In the genomic region with DNA sequence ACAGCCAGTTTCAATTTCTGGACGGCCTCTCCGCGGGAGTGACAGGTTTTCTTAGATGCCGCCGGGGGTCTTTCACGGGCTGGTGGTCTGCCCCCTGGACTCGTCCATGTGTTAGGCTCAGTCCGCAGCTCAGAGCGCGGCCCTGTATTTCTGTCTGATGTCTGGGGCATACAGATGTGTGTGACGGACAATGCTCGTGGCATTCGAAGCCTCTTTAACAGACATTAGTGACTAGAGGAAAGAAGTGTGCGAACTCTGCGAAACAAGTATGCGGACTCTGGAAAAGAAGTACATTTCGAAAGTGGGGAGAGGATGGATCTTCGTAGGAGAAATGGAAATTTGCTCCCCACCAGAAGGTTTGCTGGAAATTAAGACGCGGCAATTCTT, we compare ENCODE assay signal across 8 cellular contexts. TPM values are rescaled to one million over a fixed set of nuclear protein-coding genes. Genes with fewer than 3 reads are reported as not detected.
A peak's percentile ranks its signal among the peaks of the same experiment; 100 is the strongest.
DNase-seq lines count a peak whose midpoint lies in the region; ATAC-seq and TF ChIP-seq lines count a peak whose summit lies in the region.

No MANE protein-coding gene starts in this region.

- ATAC-seq in right lobe of liver = no peak

- H3K27me3 ChIP-seq in Caco-2 (replicated peaks; ENCODE audit: control insufficient read depth, insufficient read depth, low read length) = no peaks in the 10 kb centered on the region
- no peaks in the 10 kb centered on the region for H3K27me3 ChIP-seq in MG63
- no peaks in the 10 kb centered on the region for H3K27me3 ChIP-seq in right lobe of liver
- no peaks in the 10 kb centered on the region for H3K27me3 ChIP-seq in thyroid gland

- H3K27me3 Mint-ChIP-seq in Caco-2 (ENCODE audit: insufficient read depth, unreplicated experiment) = no peaks in the 10 kb centered on the region

- POLR2A ChIA-PET in Caco-2 (lab: Charles Lee) = interaction anchor here (0.8 to 1.3 kb wide), 4 partner anchors 11 to 870 kb away, joined by 3 to 6 read pairs (median 4); partner anchors contain the start of gene SGCB

- H3K9me3 Mint-ChIP-seq in Caco-2 (ENCODE audit: unreplicated experiment) = no peaks in the 10 kb centered on the region

- H3K36me3 ChIP-seq in Caco-2 (ENCODE audit: control insufficient read depth, insufficient read depth, low read length) (no peaks in the 10 kb centered on the region), MG63 (peaks cover 24% of the 10 kb centered on the region), right lobe of liver (no peaks in the 10 kb centered on the region), thyroid gland (no peaks in the 10 kb centered on the region)

- BruUV-seq in Caco-2 (replicated peaks; lab: Mats Ljungman, UMichigan) = no TSS peak

- intact Hi-C loops in Caco-2 (cut with micrococcal nuclease; ENCODE audit: unreplicated experiment) = loop anchor here (1.0 to 5.0 kb wide), 2 partner anchors 67 to 195 kb away; partner anchors contain the start of gene SGCB
- intact Hi-C loops in right lobe of liver (cut with DNase I) = no loop called here
- intact Hi-C loops in thyroid gland (cut with DNase I) = loop anchor here (10.0 kb wide), 1 partner anchor 1533 kb away; the partner anchor contains the start of gene FIP1L1

- H3K4me1 ChIP-seq in Caco-2 (peaks cover 3% of the 10 kb centered on the region; the same call in 1 of the 2 replicates), right lobe of liver (peaks cover 0 to 16% (median 0%) of the 10 kb centered on the region in 4 donors), thyroid gland (peaks cover 13% of the 10 kb centered on the region in 2 donors)

- no peak for TF ChIP-seq CTCF in Caco-2 (IDR thresholded peaks at IDR 0.05; ENCODE audit: insufficient read depth in 1 of 2, low read depth in 1 of 2, low read length in 1 of 2, severe bottlenecking in 1 of 2, unreplicated experiment in 1 of 2)
- no peak for TF ChIP-seq CTCF in cardiac fibroblast (IDR thresholded peaks at IDR 0.05; ENCODE audit: low read depth, low read length)
- TF ChIP-seq CTCF in right lobe of liver (IDR thresholded peaks at IDR 0.05) = no peak
- TF ChIP-seq CTCF in thyroid gland (IDR thresholded peaks at IDR 0.05) = no peak

- no peaks in the 10 kb centered on the region for H3K4me1 Mint-ChIP-seq in Caco-2 (ENCODE audit: low read depth, unreplicated experiment)

- peak overlapping the region; percentile 98 for H3K4me3 Mint-ChIP-seq in Caco-2 (ENCODE audit: unreplicated experiment)

- TF ChIP-seq POLR2A in right lobe of liver (IDR thresholded peaks at IDR 0.05) (no peak), thyroid gland (IDR thresholded peaks at IDR 0.05) (no peak)

- peaks cover 21% of the 10 kb centered on the region for H3K36me3 Mint-ChIP-seq in Caco-2 (ENCODE audit: insufficient read depth, unreplicated experiment)

- peak overlapping the region; percentile 95 for H3K27ac Mint-ChIP-seq in Caco-2 (ENCODE audit: unreplicated experiment)

- WGBS in right lobe of liver (ENCODE audit: insufficient coverage, low coverage, low lambda C conversion rate, missing lambda C conversion rate) = 2% methylated on average over 15 of the region's 20 CpGs
- whole genome bisulfite sequencing in thyroid gland, 2 donors = 4 to 5% methylated on average over 20 of the region's 20 CpGs

- H3K9me3 ChIP-seq in Caco-2 (no peaks in the 10 kb centered on the region), MG63 (no peaks in the 10 kb centered on the region), right lobe of liver (no peaks in the 10 kb centered on the region), thyroid gland (no peaks in the 10 kb centered on the region)

- H3K4me3 ChIP-seq in Caco-2 (ENCODE audit: low read depth, low read length) (peak overlapping the region; percentile 51), MG63 (peak overlapping the region; percentile 78), cardiac fibroblast (replicated peaks in 1 of 2; ENCODE audit: low read depth in 2 of 2, low read length in 2 of 2) (peak overlapping the region; percentile 74 to 75), right lobe of liver (peak overlapping the region; percentile 70 to 92 (median 90)), thyroid gland (replicated peaks in 1 of 3) (peak overlapping the region; percentile 2 to 82 (median 48))

- DNase-seq in Caco-2 (peak in 1 of 2 experiments; percentile 7), MG63 (peak; percentile 53), cardiac fibroblast (ENCODE audit: low read depth in 2 of 2) (peak in 1 of 2 donors; percentile 38), right lobe of liver (peak in 1 of 3 donors; percentile 60), thyroid gland (peak in 1 of 2 donors; percentile 31), mucosa of gallbladder (ENCODE audit: low spot score) (no peak), OCI-M1 (lab: John Stamatoyannopoulos, UW) (no peak)
- no peak for DNase-seq in effector CD8-positive, alpha-beta T cell (lab: John Stamatoyannopoulos, UW)

- CTCF ChIA-PET in Caco-2 (lab: Charles Lee) = interaction anchor here (0.6 to 1.2 kb wide), 8 partner anchors 11 to 1529 kb away, joined by 3 to 9 read pairs (median 3); no protein-coding TSS in a partner anchor

- H3K27ac ChIP-seq in right lobe of liver (peak overlapping the region; percentile 19 to 61 (median 49)), thyroid gland (peak overlapping the region in 2 of 3 donors; percentile 13 to 51)

RNA-seq across cellular contexts. Expression of gene DCUN1D4, which starts 0.8 kb away (rescaled TPM):
- 42.8 TPM in 2 replicates for total RNA-seq in Caco-2 (2022)
- total RNA-seq in MG63 (2014; rRNA removed; shearing (Covaris generic); ENCODE audit: low replicate concordance) = 151 and 229 TPM in 2 replicates
- total RNA-seq in right lobe of liver = 10 to 100 TPM; 22.6 to 62.4 (median 37.0) TPM
- 10 to 100 TPM; 44.6 to 81.4 (median 51.7) TPM for total RNA-seq in thyroid gland
- 62.2 TPM for total RNA-seq in mucosa of gallbladder

Comparison
In these comparisons a context has a peak if more than half of its experiments do, and no peak if none do; other contexts are left out.
1. intact Hi-C loops: an anchor here in Caco-2 (1.0 to 5.0 kb wide) and thyroid gland (10.0 kb wide); none called in right lobe of liver.